18 cellular contexts compared by ENCODE assay signal in the genomic region with DNA sequence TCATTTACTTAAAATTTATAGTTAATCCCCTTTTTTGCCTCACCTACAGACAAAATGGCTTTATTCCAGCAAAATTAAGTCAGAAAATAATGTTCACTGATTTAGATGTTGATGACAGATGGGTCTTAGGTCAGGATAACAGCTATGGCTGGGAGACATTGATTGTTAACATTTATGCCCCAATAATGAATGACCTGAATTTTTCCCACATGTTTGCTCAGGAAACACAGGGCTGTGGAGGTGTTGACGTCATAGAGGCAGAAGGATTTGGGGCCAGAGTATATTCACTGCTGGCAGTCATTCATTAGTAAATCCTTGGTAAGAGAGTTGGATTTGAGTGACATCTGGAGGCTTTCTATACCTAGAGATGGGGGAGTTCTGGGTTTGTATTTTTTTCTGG.
"Had no signal": no experiment of that assay in that cellular context is flagged by ENCODE, and none has a peak within 500 bp of the region (broad histone marks: within the 10 kb centered on the region; RNA-seq: fewer than 3 reads in every experiment).

No MANE protein-coding gene starts in this region.

- H3K36me3 Mint-ChIP-seq: activated naive CD4-positive, alpha-beta T cell treated with anti-CD3 and anti-CD28 coated beads, Interleukin-2, amount 50 U/mL, for 72 hours; mesothelial cell of epicardium had no signal

- H3K4me1 Mint-ChIP-seq: nephron had no signal

- H3K27ac Mint-ChIP-seq: activated naive CD4-positive, alpha-beta T cell treated with anti-CD3 and anti-CD28 coated beads, Interleukin-2, amount 50 U/mL, for 72 hours; activated T-cell treated with anti-CD3 and anti-CD28 coated beads, Interleukin-2, amount 50 U/mL, for 72 hours; dendritic cell treated with granulocyte-macrophage colony-stimulating factor and Interleukin-4, amounts not matched to agents 40 ng/mL and 50 ng/mL, for 4 days; mesothelial cell of epicardium; nephron; stimulated activated naive CD8-positive, alpha-beta T cell treated with anti-CD3 and anti-CD28 coated beads, Interleukin-15, amount 100 ng/mL, for 72 hours; T-helper 2 cell treated with Interferon-gamma antibody and Interleukin-4, amounts not matched to agents 5 μg/mL and 100 μg/mL, for 36 hours had no signal

- H3K27me3 Mint-ChIP-seq: dendritic cell treated with granulocyte-macrophage colony-stimulating factor and Interleukin-4, amounts not matched to agents 40 ng/mL and 50 ng/mL, for 4 days; stimulated activated naive CD8-positive, alpha-beta T cell treated with anti-CD3 and anti-CD28 coated beads, Interleukin-15, amount 100 ng/mL, for 72 hours had no signal

- H3K9me3 Mint-ChIP-seq: dendritic cell treated with granulocyte-macrophage colony-stimulating factor and Interleukin-4, amounts not matched to agents 40 ng/mL and 50 ng/mL, for 4 days; mesothelial cell of epicardium; nephron; stimulated activated naive CD8-positive, alpha-beta T cell treated with anti-CD3 and anti-CD28 coated beads, Interleukin-15, amount 100 ng/mL, for 72 hours; T-helper 2 cell treated with Interferon-gamma antibody and Interleukin-4, amounts not matched to agents 5 μg/mL and 100 μg/mL, for 36 hours had no signal

- ATAC-seq: activated naive CD4-positive, alpha-beta T cell treated with anti-CD3 and anti-CD28 coated beads, Interleukin-2, amount 50 U/mL, for 72 hours; activated T-cell treated with anti-CD3 and anti-CD28 coated beads, Interleukin-2, amount 50 U/mL, for 72 hours; foreskin keratinocyte; stimulated activated naive CD8-positive, alpha-beta T cell treated with anti-CD3 and anti-CD28 coated beads, Interleukin-15, amount 100 ng/mL, for 72 hours had no signal

- DNase-seq: activated CD4-positive, alpha-beta T cell treated with anti-CD3 and anti-CD28 coated beads, Interleukin-2, amount 50 U/mL, for 4 hours; activated effector memory CD4-positive, alpha-beta T cell treated with anti-CD3 and anti-CD28 coated beads, Interleukin-2, amount 50 U/mL, for 16 hours; activated T-cell treated with anti-CD3 and anti-CD28 coated beads, Interleukin-2, amount 50 U/mL, for 72 hours; adrenal gland; cerebellar nuclear complex; effector memory CD4-positive, alpha-beta T cell; esophagus squamous epithelium; foreskin keratinocyte; glutamatergic neuron; hypothalamus; posterior cingulate gyrus; stimulated activated CD4-positive, alpha-beta T cell treated with anti-CD3 and anti-CD28 coated beads, Interleukin-4, amount 100 ng/mL, for 1 hour; stimulated activated naive CD8-positive, alpha-beta T cell treated with anti-CD3 and anti-CD28 coated beads, Interleukin-15, amount 100 ng/mL, for 72 hours had no signal

- H3K4me3 Mint-ChIP-seq: activated T-cell treated with anti-CD3 and anti-CD28 coated beads, Interleukin-2, amount 50 U/mL, for 72 hours; dendritic cell treated with granulocyte-macrophage colony-stimulating factor and Interleukin-4, amounts not matched to agents 40 ng/mL and 50 ng/mL, for 4 days; mesothelial cell of epicardium; nephron; stimulated activated naive CD8-positive, alpha-beta T cell treated with anti-CD3 and anti-CD28 coated beads, Interleukin-15, amount 100 ng/mL, for 72 hours; T-helper 2 cell treated with Interferon-gamma antibody and Interleukin-4, amounts not matched to agents 5 μg/mL and 100 μg/mL, for 36 hours had no signal
